Comparison of ENCODE assay signal across 10 cellular contexts in genomic region chr12:53217930-53218307, GRCh38. TPM values are rescaled to one million over a fixed set of nuclear protein-coding genes. Genes with fewer than 3 reads are reported as not detected.
DNase-seq lines count a peak whose midpoint lies in the region; ATAC-seq, FAIRE-seq and TF ChIP-seq lines count a peak whose summit lies in the region.
"Had no signal": no experiment of that assay in that cellular context is flagged by ENCODE, and none has a peak within 500 bp of the region (broad histone marks: within the 10 kb centered on the region; RNA-seq: fewer than 3 reads in every experiment).

No MANE protein-coding gene starts in this region.

- H3K9me3 ChIP-seq in PC-3 (ENCODE audit: low read length) (no peaks in the 10 kb centered on the region), H1 (ENCODE audit: insufficient read depth in 2 of 2, low read depth in 1 of 2, low read length in 1 of 2) (no peaks in the 10 kb centered on the region)

- TF ChIP-seq POLR2A in H1 (IDR thresholded peaks at IDR 0.05; ENCODE audit: control extremely low read depth in 1 of 2, low read depth in 2 of 2, low read length in 2 of 2), result no peak

- H4K8ac ChIP-seq in H1 (ENCODE audit: extremely low read depth, insufficient read depth, low read length), result no peak overlapping the region

- H2BK12ac ChIP-seq in H1 (ENCODE audit: low read depth, low read length), result peak overlapping the region; percentile 100

- H3K27me3 ChIP-seq in PC-3 (ENCODE audit: low read length) (no peaks in the 10 kb centered on the region), H1 (replicated peaks in 1 of 4; ENCODE audit: control insufficient read depth in 3 of 4, extremely low read depth in 1 of 4, insufficient read depth in 3 of 4, low read length in 3 of 4) (peaks cover 0 to 3% (median 0%) of the 10 kb centered on the region in 4 experiments; a peak in 1 of 7 replicates)

- H3K4me2 ChIP-seq in PC-3 (ENCODE audit: low read length), result peak overlapping the region; percentile 93
- H3K4me2 ChIP-seq in H1 (ENCODE audit: insufficient read depth in 1 of 2, low read depth in 2 of 2, low read length in 2 of 2), result peak overlapping the region; percentile 99 to 100

- no peaks in the 10 kb centered on the region for H3K27me3 Mint-ChIP-seq in natural killer cell (ENCODE audit: low read depth in 2 of 2)

- peak overlapping the region; percentile 39 for H3K27ac ChIP-seq in PC-3 (ENCODE audit: low read length)
- peak overlapping the region; percentile 72; the same call in 1 of the 2 replicates for H3K27ac ChIP-seq in H1 (ENCODE audit: low read depth, low read length)

- H3K4me3 ChIP-seq in AG04449 (ENCODE audit: low read depth, low read length) (peak overlapping the region; percentile 95), PC-3 (ENCODE audit: low read length) (peak overlapping the region; percentile 80), H1 (ENCODE audit: extremely low read depth in 1 of 4, insufficient read depth in 2 of 4, low read depth in 3 of 4, low read length in 4 of 4) (peak overlapping the region; percentile 84 to 97 (median 88); a peak in 6 of 8 replicates)

- H2AK5ac ChIP-seq in H1 (ENCODE audit: low read depth, low read length), result peak overlapping the region; percentile 83; the same call in 1 of the 2 replicates

- TF ChIP-seq EP300 in H1 (IDR thresholded peaks at IDR 0.05; ENCODE audit: borderline replicate concordance in 1 of 2, low read depth in 2 of 2, low read length in 2 of 2), result no peak

- H3K36me3 ChIP-seq in PC-3 (ENCODE audit: low read depth, low read length) (peaks cover 14% of the 10 kb centered on the region), H1 (ENCODE audit: control insufficient read depth in 2 of 4, insufficient read depth in 4 of 4, low read length in 3 of 4) (peaks cover 4 to 20% (median 10%) of the 10 kb centered on the region in 4 experiments)

- H3K23ac ChIP-seq in H1 (ENCODE audit: insufficient read length), result peak overlapping the region; percentile 23

- H3K56ac ChIP-seq in H1 (replicated peaks; ENCODE audit: insufficient read length, low read depth, low read length), result peak overlapping the region; percentile 49

- BruUV-seq in PC-3 (replicated peaks; lab: Mats Ljungman, UMichigan), result no TSS peak

- no peak for TF ChIP-seq RAD21 in H1 (IDR thresholded peaks at IDR 0.05 in 1 of 2, conservative IDR thresholded peaks at IDR 0.05 in 1 of 2; ENCODE audit: low read depth in 2 of 2, low read length in 2 of 2)

- intact Hi-C loops in PC-3 (cut with micrococcal nuclease), result no loop called here
- intact Hi-C loops in natural killer cell (cut with micrococcal nuclease), result no loop called here

- peak overlapping the region; percentile 94 to 99 for H3K27ac Mint-ChIP-seq in natural killer cell

- ATAC-seq in PC-3 (no peak), natural killer cell (no peak), HG03378 (IDR thresholded peaks at IDR 0.05; ENCODE audit: unreplicated experiment) (no peak)

- peaks cover 17% of the 10 kb centered on the region for H3K79me1 ChIP-seq in H1 (ENCODE audit: low read depth, low read length)

- H3K18ac ChIP-seq in H1 (ENCODE audit: extremely low read depth, low read length), result peak overlapping the region; percentile 100

- no peaks in the 10 kb centered on the region for H3F3A ChIP-seq in PC-3 (ENCODE audit: low read length, unreplicated experiment)

- H3K9ac ChIP-seq in PC-3 (ENCODE audit: low read length) (0 out of 2 replicates have a peak overlapping the region, but pooled peaks have one; percentile 1), H1 (replicated peaks in 1 of 4; ENCODE audit: extremely low read depth in 1 of 4, low read depth in 3 of 4, low read length in 3 of 4) (peak overlapping the region in 2 of 4 experiments; percentile 9 to 55; a peak in 4 of 7 replicates)

- H2AFZ ChIP-seq in PC-3 (ENCODE audit: low read length), result no peak overlapping the region
- no peak overlapping the region for H2AFZ ChIP-seq in H1 (ENCODE audit: low read length)

- peak overlapping the region; percentile 100 for H2BK5ac ChIP-seq in H1 (ENCODE audit: low read depth, low read length)

- CTCF ChIA-PET in AG04449 (lab: Yijun Ruan, JAX) (interaction anchor here (0.9 to 24.6 kb wide), 10 partner anchors 9 to 149 kb away, joined by 3 to 659 read pairs (median 6); partner anchors contain the start of genes AAAS, ESPL1, ITGB7 and MYG1), PC-3 (lab: Charles Lee) (interaction anchor here (1.2 kb wide), 1 partner anchor 48 kb away, joined by 4 read pairs; no protein-coding TSS in a partner anchor), H1 (lab: Charles Lee; ENCODE audit: partially characterized antibody) (interaction anchor here (1.3 to 22.3 kb wide), 7 partner anchors 7 to 164 kb away, joined by 3 to 654 read pairs (median 198); partner anchors contain the start of genes AAAS, ESPL1, MYG1 and PFDN5)

- no peak for FAIRE-seq in H1 (lab: Jason Lieb, UNC)
- FAIRE-seq: endothelial cell of umbilical vein had no signal

- peak overlapping the region; percentile 98 for H3K4ac ChIP-seq in H1 (replicated peaks; ENCODE audit: insufficient read length, low read depth, low read length)

- no peaks in the 10 kb centered on the region for H3K9me2 ChIP-seq in PC-3 (replicated peaks; ENCODE audit: low read length)

- H4K5ac ChIP-seq in H1 (ENCODE audit: insufficient read length, low read depth, low read length), result peak overlapping the region; percentile 91

- no peaks in the 10 kb centered on the region for H3K9me3 Mint-ChIP-seq in natural killer cell

- DNase-seq in AG04449 (ENCODE audit: low read depth, low spot score), result no peak
- no peak for DNase-seq in PC-3
- no peak for DNase-seq in H1 (ENCODE audit: low read depth in 1 of 2, low spot score in 2 of 2)
- DNase-seq in natural killer cell, result no peak
- no peak for DNase-seq in stimulated activated CD4-positive, alpha-beta T cell treated with anti-CD3 and anti-CD28 coated beads, Interleukin-4, amount 100 ng/mL, for 4 hours
- DNase-seq in HCEC 1CT, result no peak
- no peak for DNase-seq in LoVo (ENCODE audit: low spot score)
- DNase-seq: DMS53 had no signal

- WGBS in H1 (ENCODE audit: extremely low coverage in 1 of 2, insufficient coverage in 1 of 2, insufficient read length in 1 of 2, insufficient replicate concordance in 2 of 2, low coverage in 1 of 2, low lambda C conversion rate in 2 of 2, missing lambda C conversion rate in 1 of 2), 2 experiments, result 13% methylated on average over 3 of the region's 3 CpGs; no CpG with 5 or more reads in 1 of the 2 experiments

- H2BK15ac ChIP-seq in H1 (ENCODE audit: low read length), result peak overlapping the region; percentile 98; the same call in 1 of the 2 replicates

- H2BK20ac ChIP-seq in H1 (ENCODE audit: low read length), result peak overlapping the region; percentile 99

- H4K91ac ChIP-seq in H1 (replicated peaks; ENCODE audit: insufficient read length, low read length), result peak overlapping the region; percentile 99

- H4K20me1 ChIP-seq in PC-3 (ENCODE audit: low read length) (no peaks in the 10 kb centered on the region), H1 (replicated peaks in 1 of 2; ENCODE audit: control insufficient read depth in 1 of 2, insufficient read depth in 2 of 2, low read length in 2 of 2) (peaks cover 0 to 4% of the 10 kb centered on the region in 2 experiments)

- peaks cover 74 to 94% of the 10 kb centered on the region in 2 donors for H3K4me1 Mint-ChIP-seq in natural killer cell

- H3K23me2 ChIP-seq in H1 (ENCODE audit: low read depth, low read length), result peaks cover 26% of the 10 kb centered on the region

- peak overlapping the region; percentile 93 for H2BK120ac ChIP-seq in H1 (replicated peaks; ENCODE audit: low read depth, low read length)

- H3K79me2 ChIP-seq in PC-3 (ENCODE audit: low read length) (peaks cover 51% of the 10 kb centered on the region), H1 (ENCODE audit: control insufficient read depth in 1 of 2, insufficient read depth in 2 of 2, low read length in 2 of 2) (peaks cover 16 to 36% of the 10 kb centered on the region in 2 experiments)

- peak overlapping the region; percentile 73 for H3K4me3 Mint-ChIP-seq in natural killer cell

- no peaks in the 10 kb centered on the region for H3K36me3 Mint-ChIP-seq in natural killer cell

- peak overlapping the region; percentile 0 for H3K14ac ChIP-seq in H1 (ENCODE audit: insufficient read length)

- TF ChIP-seq CTCF in AG04449 (IDR thresholded peaks at IDR 0.05; ENCODE audit: insufficient read depth, low read length, missing control alignments) (no peak), PC-3 (conservative IDR thresholded peaks at IDR 0.05; ENCODE audit: low read depth, low read length) (no peak), H1 (IDR thresholded peaks at IDR 0.05; ENCODE audit: control extremely low read depth in 1 of 3, insufficient read depth in 1 of 3, low read depth in 1 of 3, low read length in 3 of 3) (no peak), natural killer cell (IDR thresholded peaks at IDR 0.05) (no peak)

- POLR2A ChIA-PET in AG04449 (lab: Yijun Ruan, JAX) (interaction anchor here (1.4 kb wide), 1 partner anchor 103 kb away, joined by 3 read pairs; the partner anchor contains the start of gene AAAS), PC-3 (lab: Charles Lee; ENCODE audit: unreplicated experiment) (interaction anchor here (0.6 kb wide), 1 partner anchor 30 kb away, joined by 4 read pairs; no protein-coding TSS in a partner anchor), H1 (lab: Charles Lee; ENCODE audit: partially characterized antibody) (interaction anchor here (0.7 to 13.6 kb wide), 25 partner anchors 9 to 284 kb away, joined by 3 to 151 read pairs (median 4); partner anchors contain the start of genes AAAS, CSAD, EIF4B and ESPL1)

- H3K4me1 ChIP-seq in PC-3 (ENCODE audit: insufficient read depth, low read length) (peaks cover 42% of the 10 kb centered on the region), H1 (replicated peaks in 1 of 4; ENCODE audit: control insufficient read depth in 3 of 4, insufficient read depth in 4 of 4, low read length in 3 of 4) (peaks cover 26 to 64% (median 47%) of the 10 kb centered on the region in 4 experiments)

RNA-seq across cellular contexts. Expression of gene ITGB7, which starts 10.9 kb away (rescaled TPM):
- 1.9 and 3.4 TPM in 2 replicates for total RNA-seq in PC-3 (2014; rRNA removed)
- 0.54 and 1.2 TPM in 2 replicates for total RNA-seq in H1 (2021; fragmentation: NEBNext Ultra II Directional; extraction: Animal tissue kit (Norgen Biotek cat#: 25700))
- 0.25 and 0.35 TPM in 2 replicates for polyA plus RNA-seq in H1 (2011; rRNA removed)
- 0.17 TPM for polyA plus RNA-seq in H1 (2011; cell fraction: cytosol; rRNA removed)
- 2.2 TPM for polyA plus RNA-seq in H1 (2011; cell fraction: nucleus; rRNA removed)
- polyA plus RNA-seq in H1 (2012, experiment 1 of 2), result 0.29 to 0.72 TPM (median 0.58 TPM) in 4 replicates
- polyA plus RNA-seq in H1 (2012, experiment 2 of 2), result 0.22 TPM
- 0.45 TPM for polyA plus RNA-seq in H1 (2013, experiment 1 of 2)
- 0.40 TPM for polyA plus RNA-seq in H1 (2013, experiment 2 of 2)
- polyA minus RNA-seq in H1 (2011; rRNA and poly(A)+ RNA removed), result 0.80 and 1.0 TPM in 2 replicates
- polyA minus RNA-seq in H1 (2011; cell fraction: cytosol; rRNA and poly(A)+ RNA removed), result not detected
- not detected for polyA minus RNA-seq in H1 (2011; cell fraction: nucleus; rRNA and poly(A)+ RNA removed)
- 100 to 1,000 TPM; 329 to 441 (median 439) TPM for total RNA-seq in natural killer cell
- total RNA-seq: endothelial cell of umbilical vein had no signal

RNA-seq across cellular contexts. Expression of gene RARG, which starts 14.1 kb away (rescaled TPM):
- total RNA-seq in PC-3 (2014; rRNA removed) (62.0 and 73.5 TPM in 2 replicates), natural killer cell (10 to 100 TPM; 24.0 to 30.6 (median 27.5) TPM)
- 68.6 and 68.9 TPM in 2 replicates for total RNA-seq in H1 (2021; fragmentation: NEBNext Ultra II Directional; extraction: Animal tissue kit (Norgen Biotek cat#: 25700))
- polyA plus RNA-seq in H1 (2011; rRNA removed), result 68.6 and 84.2 TPM in 2 replicates
- 68.7 TPM for polyA plus RNA-seq in H1 (2011; cell fraction: cytosol; rRNA removed)
- polyA plus RNA-seq in H1 (2011; cell fraction: nucleus; rRNA removed), result 145 TPM
- 66.2 to 80.8 TPM (median 70.6 TPM) in 4 replicates for polyA plus RNA-seq in H1 (2012, experiment 1 of 2)
- 66.9 TPM for polyA plus RNA-seq in H1 (2012, experiment 2 of 2)
- 37.2 TPM for polyA plus RNA-seq in H1 (2013, experiment 1 of 2)
- 34.6 TPM for polyA plus RNA-seq in H1 (2013, experiment 2 of 2)
- polyA minus RNA-seq in H1 (2011; rRNA and poly(A)+ RNA removed), result 40.1 and 58.9 TPM in 2 replicates
- polyA minus RNA-seq in H1 (2011; cell fraction: cytosol; rRNA and poly(A)+ RNA removed), result 38.5 TPM
- polyA minus RNA-seq in H1 (2011; cell fraction: nucleus; rRNA and poly(A)+ RNA removed), result 31.3 TPM

RNA-seq across cellular contexts. Expression of gene CSAD, which starts 37.2 kb away (rescaled TPM):
- total RNA-seq in PC-3 (2014; rRNA removed) (21.5 and 23.8 TPM in 2 replicates), natural killer cell (10 to 100 TPM; 50.8 to 54.4 (median 53.0) TPM)
- 8.8 and 10.0 TPM in 2 replicates for total RNA-seq in H1 (2021; fragmentation: NEBNext Ultra II Directional; extraction: Animal tissue kit (Norgen Biotek cat#: 25700))
- polyA plus RNA-seq in H1 (2011; rRNA removed), result 11.3 and 15.4 TPM in 2 replicates
- polyA plus RNA-seq in H1 (2011; cell fraction: cytosol; rRNA removed), result 18.1 TPM
- polyA plus RNA-seq in H1 (2011; cell fraction: nucleus; rRNA removed), result 55.6 TPM
- polyA plus RNA-seq in H1 (2012, experiment 1 of 2), result 11.4 to 14.0 TPM (median 12.7 TPM) in 4 replicates
- 5.2 TPM for polyA plus RNA-seq in H1 (2012, experiment 2 of 2)
- 5.6 TPM for polyA plus RNA-seq in H1 (2013, experiment 1 of 2)
- 4.5 TPM for polyA plus RNA-seq in H1 (2013, experiment 2 of 2)
- 5.1 and 7.6 TPM in 2 replicates for polyA minus RNA-seq in H1 (2011; rRNA and poly(A)+ RNA removed)
- polyA minus RNA-seq in H1 (2011; cell fraction: cytosol; rRNA and poly(A)+ RNA removed), result 6.6 TPM
- 9.2 TPM for polyA minus RNA-seq in H1 (2011; cell fraction: nucleus; rRNA and poly(A)+ RNA removed)

RNA-seq across cellular contexts. Expression of gene ZNF740, which starts 37.4 kb away (rescaled TPM):
- total RNA-seq in PC-3 (2014; rRNA removed) (12.3 and 12.8 TPM in 2 replicates), natural killer cell (10 to 100 TPM; 37.1 to 65.9 (median 45.3) TPM)
- total RNA-seq in H1 (2021; fragmentation: NEBNext Ultra II Directional; extraction: Animal tissue kit (Norgen Biotek cat#: 25700)), result 35.6 and 40.0 TPM in 2 replicates
- 7.6 and 8.2 TPM in 2 replicates for polyA plus RNA-seq in H1 (2011; rRNA removed)
- 11.3 TPM for polyA plus RNA-seq in H1 (2011; cell fraction: cytosol; rRNA removed)
- 19.1 TPM for polyA plus RNA-seq in H1 (2011; cell fraction: nucleus; rRNA removed)
- polyA plus RNA-seq in H1 (2012, experiment 1 of 2), result 12.5 to 15.6 TPM (median 15.4 TPM) in 4 replicates
- polyA plus RNA-seq in H1 (2012, experiment 2 of 2), result 3.9 TPM
- 7.8 TPM for polyA plus RNA-seq in H1 (2013, experiment 1 of 2)
- 7.2 TPM for polyA plus RNA-seq in H1 (2013, experiment 2 of 2)
- 20.4 and 28.1 TPM in 2 replicates for polyA minus RNA-seq in H1 (2011; rRNA and poly(A)+ RNA removed)
- polyA minus RNA-seq in H1 (2011; cell fraction: cytosol; rRNA and poly(A)+ RNA removed), result 7.6 TPM
- 43.3 TPM for polyA minus RNA-seq in H1 (2011; cell fraction: nucleus; rRNA and poly(A)+ RNA removed)

RNA-seq across cellular contexts. Expression of gene ESPL1, which starts 50.2 kb away (rescaled TPM):
- total RNA-seq in PC-3 (2014; rRNA removed) (31.6 and 37.3 TPM in 2 replicates), natural killer cell (1 to 10 TPM; 1.9 to 5.8 (median 3.1) TPM)
- 47.0 and 52.7 TPM in 2 replicates for total RNA-seq in H1 (2021; fragmentation: NEBNext Ultra II Directional; extraction: Animal tissue kit (Norgen Biotek cat#: 25700))
- 31.8 and 49.6 TPM in 2 replicates for polyA plus RNA-seq in H1 (2011; rRNA removed)
- 19.1 TPM for polyA plus RNA-seq in H1 (2011; cell fraction: cytosol; rRNA removed)
- polyA plus RNA-seq in H1 (2011; cell fraction: nucleus; rRNA removed), result 85.9 TPM
- polyA plus RNA-seq in H1 (2012, experiment 1 of 2), result 26.9 to 39.1 TPM (median 30.7 TPM) in 4 replicates
- polyA plus RNA-seq in H1 (2012, experiment 2 of 2), result 33.7 TPM
- 21.7 TPM for polyA plus RNA-seq in H1 (2013, experiment 1 of 2)
- polyA plus RNA-seq in H1 (2013, experiment 2 of 2), result 15.1 TPM
- 66.7 and 78.4 TPM in 2 replicates for polyA minus RNA-seq in H1 (2011; rRNA and poly(A)+ RNA removed)
- polyA minus RNA-seq in H1 (2011; cell fraction: cytosol; rRNA and poly(A)+ RNA removed), result 20.3 TPM
- 39.1 TPM for polyA minus RNA-seq in H1 (2011; cell fraction: nucleus; rRNA and poly(A)+ RNA removed)

Comparison
In these comparisons a context has a peak if more than half of its experiments do, and no peak if none do; other contexts are left out.
1. RNA of gene ITGB7, which starts 10.9 kb away (total RNA-seq): 329 to 441 TPM in natural killer cell; 1.9 to 3.4 TPM in PC-3 and 0.54 to 1.2 TPM in H1; every median in the first group is over 10 times any median in the second.
2. Peak in every context shown above with its lines, with median percentiles within 50 percentile points of each other: H3K4me3 ChIP-seq.